9 cellular contexts compared by ENCODE assay signal in the genomic region with DNA sequence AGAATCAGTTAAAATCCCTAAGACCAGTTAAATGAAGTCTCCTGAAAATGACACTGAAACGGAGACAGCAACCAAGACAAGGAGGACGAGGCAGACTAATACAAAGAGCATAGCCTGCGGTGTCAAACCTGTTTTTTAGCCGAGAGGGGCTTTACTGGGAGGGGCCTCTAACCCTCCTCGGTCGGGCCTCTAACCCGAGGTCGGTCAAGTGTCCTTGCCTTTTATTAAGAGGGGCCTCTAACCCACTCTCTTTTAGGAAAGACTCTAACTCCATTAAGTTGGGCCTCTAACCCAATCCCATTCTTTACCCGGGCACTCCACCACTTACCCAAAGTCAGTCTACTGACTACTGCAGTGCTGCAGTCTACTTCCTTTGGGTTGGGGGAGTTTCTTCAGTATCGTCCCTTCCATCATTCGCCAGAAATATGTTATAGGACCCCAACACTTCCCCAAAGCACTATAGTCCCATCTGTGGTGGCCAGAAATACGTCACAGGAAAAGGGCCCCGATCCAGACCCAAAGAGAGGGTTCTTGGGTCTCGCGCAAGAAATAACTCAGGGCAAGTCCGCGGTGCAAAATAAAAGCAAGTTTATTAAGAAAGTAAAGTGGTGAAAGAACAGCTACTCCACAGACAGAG. TPM values are rescaled to one million over a fixed set of nuclear protein-coding genes. Genes with fewer than 3 reads are reported as not detected.
DNase-seq lines count a peak whose midpoint lies in the region; ATAC-seq and TF ChIP-seq lines count a peak whose summit lies in the region.
"Had no signal": no experiment of that assay in that cellular context is flagged by ENCODE, and none has a peak within 500 bp of the region (broad histone marks: within the 10 kb centered on the region; RNA-seq: fewer than 3 reads in every experiment).

No MANE protein-coding gene starts in this region.

- H3K36me3 ChIP-seq in gastroesophageal sphincter = no peaks in the 10 kb centered on the region

- H3K27ac Mint-ChIP-seq in HFFc6 = peak overlapping the region; percentile 100
- H3K27ac Mint-ChIP-seq in stimulated activated effector memory CD8-positive, alpha-beta T cell treated with anti-CD3 and anti-CD28 coated beads, Interleukin-12 subunit alpha, Interleukin-12 subunit beta, amount 100 ng/mL, for 72 hours = peak overlapping the region; percentile 100

- H3K4me1 Mint-ChIP-seq in HFFc6 (ENCODE audit: low read depth) = peaks cover 42% of the 10 kb centered on the region
- H3K4me1 Mint-ChIP-seq in stimulated activated effector memory CD8-positive, alpha-beta T cell treated with anti-CD3 and anti-CD28 coated beads, Interleukin-12 subunit alpha, Interleukin-12 subunit beta, amount 100 ng/mL, for 72 hours = peaks cover 60% of the 10 kb centered on the region

- ATAC-seq in gastroesophageal sphincter = no peak
- no peak for ATAC-seq in stimulated activated effector memory CD8-positive, alpha-beta T cell treated with anti-CD3 and anti-CD28 coated beads, Interleukin-12 subunit alpha, Interleukin-12 subunit beta, amount 100 ng/mL, for 72 hours
- ATAC-seq: HCT116 had no signal

- H3K4me3 ChIP-seq in WI38 (ENCODE audit: low read depth, low read length) (peak overlapping the region; percentile 63), gastroesophageal sphincter (peak overlapping the region; percentile 52 to 98)

- DNase-seq in HFFc6 (peak; percentile 14), glomerular visceral epithelial cell (ENCODE audit: extremely low spot score) (no peak), cerebellum (ENCODE audit: low spot score) (no peak)
- DNase-seq in stimulated activated effector memory CD8-positive, alpha-beta T cell treated with anti-CD3 and anti-CD28 coated beads, Interleukin-12 subunit alpha, Interleukin-12 subunit beta, amount 100 ng/mL, for 72 hours (ENCODE audit: low spot score in 2 of 2) = peak in 1 of 2 donors; percentile 57
- DNase-seq in stimulated activated naive CD4-positive, alpha-beta T cell treated with Interleukin-2 at 50 U/mL for 16 hours (lab: John Stamatoyannopoulos, UW) = no peak
- DNase-seq in stimulated activated CD4-positive, alpha-beta T cell treated with anti-CD3 and anti-CD28 coated beads, Interleukin-12 subunit alpha, Interleukin-12 subunit beta, amount 100 ng/mL, for 4 hours = no peak

- no peaks in the 10 kb centered on the region for H3K27me3 ChIP-seq in gastroesophageal sphincter

- TF ChIP-seq CTCF in HFFc6 (IDR thresholded peaks at IDR 0.05) (no peak), WI38 (IDR thresholded peaks at IDR 0.05; ENCODE audit: low read depth, low read length) (no peak), gastroesophageal sphincter (IDR thresholded peaks at IDR 0.05) (no peak)

- H3K9me3 ChIP-seq in gastroesophageal sphincter = peaks cover 0 to 3% (median 0%) of the 10 kb centered on the region in 3 donors

- peak overlapping the region; percentile 84 to 99 (median 91) for H3K27ac ChIP-seq in gastroesophageal sphincter

- TF ChIP-seq POLR2A in gastroesophageal sphincter (IDR thresholded peaks at IDR 0.05) = no peak

- 71 to 76% methylated on average over 7 to 13 of the region's 17 CpGs for WGBS in gastroesophageal sphincter (ENCODE audit: low coverage in 1 of 2), 2 donors

- peaks cover 11% of the 10 kb centered on the region for H3K27me3 Mint-ChIP-seq in HFFc6 (ENCODE audit: insufficient read depth)

- H3K36me3 Mint-ChIP-seq in HFFc6 (ENCODE audit: low read depth) = no peaks in the 10 kb centered on the region
- peaks cover 36% of the 10 kb centered on the region for H3K36me3 Mint-ChIP-seq in stimulated activated effector memory CD8-positive, alpha-beta T cell treated with anti-CD3 and anti-CD28 coated beads, Interleukin-12 subunit alpha, Interleukin-12 subunit beta, amount 100 ng/mL, for 72 hours

- H3K4me3 Mint-ChIP-seq in HFFc6 = peak overlapping the region; percentile 88
- peak overlapping the region; percentile 76 for H3K4me3 Mint-ChIP-seq in stimulated activated effector memory CD8-positive, alpha-beta T cell treated with anti-CD3 and anti-CD28 coated beads, Interleukin-12 subunit alpha, Interleukin-12 subunit beta, amount 100 ng/mL, for 72 hours

- H3K9me3 Mint-ChIP-seq in HFFc6 = peaks cover 6% of the 10 kb centered on the region; the same call in 1 of the 2 replicates
- no peaks in the 10 kb centered on the region for H3K9me3 Mint-ChIP-seq in stimulated activated effector memory CD8-positive, alpha-beta T cell treated with anti-CD3 and anti-CD28 coated beads, Interleukin-12 subunit alpha, Interleukin-12 subunit beta, amount 100 ng/mL, for 72 hours

- TF ChIP-seq EP300 in gastroesophageal sphincter (IDR thresholded peaks at IDR 0.05) = no peak

- H3K4me1 ChIP-seq in gastroesophageal sphincter = peaks cover 4 to 27% (median 11%) of the 10 kb centered on the region in 3 donors

RNA-seq across cellular contexts. Expression of a gene that starts 39.2 kb away (rescaled TPM):
- total RNA-seq in HFFc6 (2021; fragmentation: NEBNext Ultra II Directional; extraction: Animal tissue kit (Norgen Biotek cat#: 25700)) = 10 to 100 TPM; 24.9 to 27.5 (median 26.3) TPM
- 10 to 100 TPM; 18.2 to 35.8 (median 20.2) TPM for total RNA-seq in gastroesophageal sphincter
- total RNA-seq in cerebellum = 5.1 TPM
